1 cellular context compared by ENCODE assay signal in the genomic region with DNA sequence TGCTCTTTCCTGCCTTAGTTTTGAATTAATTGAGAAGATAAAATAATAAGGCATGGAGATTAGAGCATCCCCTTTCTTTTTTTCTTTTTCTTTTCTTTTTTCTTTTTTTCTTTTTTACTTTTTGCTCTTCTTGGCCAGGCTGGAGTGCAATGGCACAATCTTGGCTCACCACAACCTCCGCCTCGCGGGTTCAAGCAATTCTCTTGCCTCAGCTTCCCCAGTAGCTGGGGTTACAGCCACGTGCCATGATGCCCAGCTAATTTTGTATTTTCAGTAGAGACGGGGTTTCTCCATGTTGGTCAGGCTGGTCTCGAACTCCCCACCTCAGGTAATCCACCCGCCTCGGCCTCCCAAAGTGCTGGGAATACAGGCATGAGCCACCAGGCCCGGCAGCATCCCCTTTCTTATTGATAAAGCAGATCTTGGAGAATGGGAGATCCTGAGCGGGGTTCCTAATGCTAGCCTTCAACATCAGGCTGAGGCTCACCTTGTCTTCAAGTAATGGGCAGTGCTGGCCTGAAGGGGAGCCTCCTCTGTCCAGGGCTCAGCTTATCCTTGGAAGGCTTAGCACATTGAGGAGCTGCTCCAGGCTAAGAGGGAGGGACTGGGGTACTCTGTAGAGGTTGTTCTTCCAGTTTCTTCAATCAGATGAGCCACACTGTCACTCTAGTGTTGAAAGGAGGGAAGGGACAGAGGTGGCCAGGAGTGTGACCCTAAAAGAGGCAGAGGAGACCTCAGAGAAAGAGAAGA.
TF ChIP-seq lines count a peak whose summit lies in the region.

No MANE protein-coding gene starts in this region.

TF ChIP-seq in HCT116, 20 proteins besides CTCF, POLR2A, EP300 and RAD21:
- TF ChIP-seq, protein P1, sequence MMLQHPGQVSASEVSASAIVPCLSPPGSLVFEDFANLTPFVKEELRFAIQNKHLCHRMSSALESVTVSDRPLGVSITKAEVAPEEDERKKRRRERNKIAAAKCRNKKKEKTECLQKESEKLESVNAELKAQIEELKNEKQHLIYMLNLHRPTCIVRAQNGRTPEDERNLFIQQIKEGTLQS (IDR thresholded peaks at IDR 0.05) = no peak
- TF ChIP-seq SRF (IDR thresholded peaks at IDR 0.05; ENCODE audit: low read depth) (no peak), SP1 (IDR thresholded peaks at IDR 0.05; ENCODE audit: low read depth) (no peak), EGR1 (IDR thresholded peaks at IDR 0.05; ENCODE audit: low read depth) (no peak), ZNF274 (IDR thresholded peaks at IDR 0.05; ENCODE audit: low read depth, low read length) (no peak), JUND (IDR thresholded peaks at IDR 0.05) (no peak), YY1 (IDR thresholded peaks at IDR 0.05; ENCODE audit: extremely low read depth, insufficient replicate concordance, low read depth, low read length) (no peak), EZH2phosphoT487 (IDR thresholded peaks at IDR 0.05; ENCODE audit: borderline replicate concordance) (no peak), EZH2 (IDR thresholded peaks at IDR 0.05) (no peak), FOSL1 (IDR thresholded peaks at IDR 0.05; ENCODE audit: low read depth) (no peak), CBX3 (IDR thresholded peaks at IDR 0.05; ENCODE audit: low read depth) (no peak), ELF1 (IDR thresholded peaks at IDR 0.05; ENCODE audit: borderline replicate concordance, low read depth) (no peak)
- TF ChIP-seq, protein P2, sequence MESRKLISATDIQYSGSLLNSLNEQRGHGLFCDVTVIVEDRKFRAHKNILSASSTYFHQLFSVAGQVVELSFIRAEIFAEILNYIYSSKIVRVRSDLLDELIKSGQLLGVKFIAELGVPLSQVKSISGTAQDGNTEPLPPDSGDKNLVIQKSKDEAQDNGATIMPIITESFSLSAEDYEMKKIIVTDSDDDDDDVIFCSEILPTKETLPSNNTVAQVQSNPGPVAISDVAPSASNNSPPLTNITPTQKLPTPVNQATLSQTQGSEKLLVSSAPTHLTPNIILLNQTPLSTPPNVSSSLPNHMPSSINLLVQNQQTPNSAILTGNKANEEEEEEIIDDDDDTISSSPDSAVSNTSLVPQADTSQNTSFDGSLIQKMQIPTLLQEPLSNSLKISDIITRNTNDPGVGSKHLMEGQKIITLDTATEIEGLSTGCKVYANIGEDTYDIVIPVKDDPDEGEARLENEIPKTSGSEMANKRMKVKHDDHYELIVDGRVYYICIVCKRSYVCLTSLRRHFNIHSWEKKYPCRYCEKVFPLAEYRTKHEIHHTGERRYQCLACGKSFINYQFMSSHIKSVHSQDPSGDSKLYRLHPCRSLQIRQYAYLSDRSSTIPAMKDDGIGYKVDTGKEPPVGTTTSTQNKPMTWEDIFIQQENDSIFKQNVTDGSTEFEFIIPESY (IDR thresholded peaks at IDR 0.05; ENCODE audit: extremely low read depth, insufficient replicate concordance, low read length) = no peak
- TF ChIP-seq, protein P3, sequence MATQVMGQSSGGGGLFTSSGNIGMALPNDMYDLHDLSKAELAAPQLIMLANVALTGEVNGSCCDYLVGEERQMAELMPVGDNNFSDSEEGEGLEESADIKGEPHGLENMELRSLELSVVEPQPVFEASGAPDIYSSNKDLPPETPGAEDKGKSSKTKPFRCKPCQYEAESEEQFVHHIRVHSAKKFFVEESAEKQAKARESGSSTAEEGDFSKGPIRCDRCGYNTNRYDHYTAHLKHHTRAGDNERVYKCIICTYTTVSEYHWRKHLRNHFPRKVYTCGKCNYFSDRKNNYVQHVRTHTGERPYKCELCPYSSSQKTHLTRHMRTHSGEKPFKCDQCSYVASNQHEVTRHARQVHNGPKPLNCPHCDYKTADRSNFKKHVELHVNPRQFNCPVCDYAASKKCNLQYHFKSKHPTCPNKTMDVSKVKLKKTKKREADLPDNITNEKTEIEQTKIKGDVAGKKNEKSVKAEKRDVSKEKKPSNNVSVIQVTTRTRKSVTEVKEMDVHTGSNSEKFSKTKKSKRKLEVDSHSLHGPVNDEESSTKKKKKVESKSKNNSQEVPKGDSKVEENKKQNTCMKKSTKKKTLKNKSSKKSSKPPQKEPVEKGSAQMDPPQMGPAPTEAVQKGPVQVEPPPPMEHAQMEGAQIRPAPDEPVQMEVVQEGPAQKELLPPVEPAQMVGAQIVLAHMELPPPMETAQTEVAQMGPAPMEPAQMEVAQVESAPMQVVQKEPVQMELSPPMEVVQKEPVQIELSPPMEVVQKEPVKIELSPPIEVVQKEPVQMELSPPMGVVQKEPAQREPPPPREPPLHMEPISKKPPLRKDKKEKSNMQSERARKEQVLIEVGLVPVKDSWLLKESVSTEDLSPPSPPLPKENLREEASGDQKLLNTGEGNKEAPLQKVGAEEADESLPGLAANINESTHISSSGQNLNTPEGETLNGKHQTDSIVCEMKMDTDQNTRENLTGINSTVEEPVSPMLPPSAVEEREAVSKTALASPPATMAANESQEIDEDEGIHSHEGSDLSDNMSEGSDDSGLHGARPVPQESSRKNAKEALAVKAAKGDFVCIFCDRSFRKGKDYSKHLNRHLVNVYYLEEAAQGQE (IDR thresholded peaks at IDR 0.05; ENCODE audit: low read depth) = no peak
- TF ChIP-seq, protein P4, sequence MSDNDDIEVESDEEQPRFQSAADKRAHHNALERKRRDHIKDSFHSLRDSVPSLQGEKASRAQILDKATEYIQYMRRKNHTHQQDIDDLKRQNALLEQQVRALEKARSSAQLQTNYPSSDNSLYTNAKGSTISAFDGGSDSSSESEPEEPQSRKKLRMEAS (IDR thresholded peaks at IDR 0.05) = no peak
TF ChIP-seq in HCT116: peak in this region for 0.
